1 cellular context compared by ENCODE assay signal in genomic region chr6:21801786-21802610, GRCh38.
TF ChIP-seq lines count a peak whose summit lies in the region.

No MANE protein-coding gene starts in this region.

TF ChIP-seq in IMR-90, 13 proteins besides CTCF, POLR2A, EP300 and RAD21 (continued from another document):
- TF ChIP-seq NFE2L2 (IDR thresholded peaks at IDR 0.05; ENCODE audit: low read depth, low read length) (no peak), ELK1 (IDR thresholded peaks at IDR 0.05; ENCODE audit: borderline replicate concordance, low read depth, low read length) (no peak), SMC3 (IDR thresholded peaks at IDR 0.05; ENCODE audit: low read depth, low read length) (no peak), FOS (IDR thresholded peaks at IDR 0.05; ENCODE audit: low read depth, low read length) (no peak), CEBPB (IDR thresholded peaks at IDR 0.05; ENCODE audit: low read depth, low read length) (no peak), MXI1 (IDR thresholded peaks at IDR 0.05; ENCODE audit: borderline replicate concordance, low read depth, low read length) (no peak), MAFK (IDR thresholded peaks at IDR 0.05; ENCODE audit: low read depth, low read length) (no peak)
